Comparison of ENCODE assay signal across 21 cellular contexts in genomic region chr4:19492611-19493010, GRCh38.
"Had no signal": no experiment of that assay in that cellular context is flagged by ENCODE, and none has a peak within 500 bp of the region (broad histone marks: within the 10 kb centered on the region; RNA-seq: fewer than 3 reads in every experiment).

No MANE protein-coding gene starts in this region.

- H3K36me3 ChIP-seq: breast epithelium, esophagus squamous epithelium, gastrocnemius medialis, pancreas, right atrium auricular region, spleen, thyroid gland had no signal

- H3K4me1 ChIP-seq: breast epithelium, esophagus squamous epithelium, gastrocnemius medialis, pancreas, psoas muscle, right atrium auricular region, spleen, thyroid gland had no signal

- H3K9me3 Mint-ChIP-seq: nephron progenitor cell had no signal

- H3K27ac Mint-ChIP-seq: activated CD4-positive, alpha-beta memory T cell treated with anti-CD3 and anti-CD28 coated beads, Interleukin-2, amount 10 ng/mL, durations not matched to agents 7 days and 5 days; activated naive CD4-positive, alpha-beta T cell treated with anti-CD3 and anti-CD28 coated beads, Interleukin-2, amount 50 U/mL, for 24 hours; nephron progenitor cell; stimulated activated naive CD8-positive, alpha-beta T cell treated with anti-CD3 and anti-CD28 coated beads, Interleukin-15, Interleukin-2, amounts not matched to agents 100 ng/mL and 50 ng/mL, for 24 hours had no signal

- H3K27me3 ChIP-seq: breast epithelium, esophagus squamous epithelium, gastrocnemius medialis, pancreas, right atrium auricular region, spleen, thyroid gland had no signal

- H3K9me3 ChIP-seq: breast epithelium, esophagus squamous epithelium, gastrocnemius medialis, mucosa of descending colon, pancreas, psoas muscle, right atrium auricular region, spleen, thyroid gland had no signal

- ATAC-seq: gastrocnemius medialis, left colon, mucosa of descending colon, pancreas, psoas muscle had no signal

- H3K4me3 ChIP-seq: breast epithelium, coronary artery, esophagus squamous epithelium, gastrocnemius medialis, mucosa of descending colon, pancreas, psoas muscle, right atrium auricular region, spleen, thyroid gland had no signal

- H3K27ac ChIP-seq: breast epithelium, coronary artery, esophagus squamous epithelium, gastrocnemius medialis, pancreas, psoas muscle, right atrium auricular region, spleen, thyroid gland had no signal

- H3K27me3 Mint-ChIP-seq: activated CD4-positive, alpha-beta memory T cell treated with anti-CD3 and anti-CD28 coated beads, Interleukin-2, amount 10 ng/mL, durations not matched to agents 7 days and 5 days; activated naive CD4-positive, alpha-beta T cell treated with anti-CD3 and anti-CD28 coated beads, Interleukin-2, amount 50 U/mL, for 24 hours; stimulated activated naive CD8-positive, alpha-beta T cell treated with anti-CD3 and anti-CD28 coated beads, Interleukin-15, Interleukin-2, amounts not matched to agents 100 ng/mL and 50 ng/mL, for 24 hours had no signal

- DNase-seq: activated CD4-positive, alpha-beta memory T cell treated with anti-CD3 and anti-CD28 coated beads, Interleukin-2, amount 10 ng/mL, durations not matched to agents 7 days and 5 days; activated CD4-positive, alpha-beta T cell treated with anti-CD3 and anti-CD28 coated beads for 48 hours; activated gamma-delta T cell treated with Interleukin-2 at 50 U/mL for 16 hours; esophagus squamous epithelium; gastrocnemius medialis; head of caudate nucleus; left colon; mesenchymal stem cell; mucosa of descending colon; nephron progenitor cell; pancreas; psoas muscle; spleen; stimulated activated CD4-positive, alpha-beta T cell treated with anti-CD3 and anti-CD28 coated beads, Interleukin-4, amount 100 ng/mL, for 1 hour; substantia nigra; thyroid gland had no signal

- H3K36me3 Mint-ChIP-seq: activated naive CD4-positive, alpha-beta T cell treated with anti-CD3 and anti-CD28 coated beads, Interleukin-2, amount 50 U/mL, for 24 hours had no signal

- H3K4me3 Mint-ChIP-seq: activated CD4-positive, alpha-beta memory T cell treated with anti-CD3 and anti-CD28 coated beads, Interleukin-2, amount 10 ng/mL, durations not matched to agents 7 days and 5 days; activated naive CD4-positive, alpha-beta T cell treated with anti-CD3 and anti-CD28 coated beads, Interleukin-2, amount 50 U/mL, for 24 hours; nephron progenitor cell; stimulated activated naive CD8-positive, alpha-beta T cell treated with anti-CD3 and anti-CD28 coated beads, Interleukin-15, Interleukin-2, amounts not matched to agents 100 ng/mL and 50 ng/mL, for 24 hours had no signal

- H3K4me1 Mint-ChIP-seq: activated CD4-positive, alpha-beta memory T cell treated with anti-CD3 and anti-CD28 coated beads, Interleukin-2, amount 10 ng/mL, durations not matched to agents 7 days and 5 days; activated naive CD4-positive, alpha-beta T cell treated with anti-CD3 and anti-CD28 coated beads, Interleukin-2, amount 50 U/mL, for 24 hours; nephron progenitor cell had no signal
